ENCODE assay signal across 1 cellular context in the genomic region with DNA sequence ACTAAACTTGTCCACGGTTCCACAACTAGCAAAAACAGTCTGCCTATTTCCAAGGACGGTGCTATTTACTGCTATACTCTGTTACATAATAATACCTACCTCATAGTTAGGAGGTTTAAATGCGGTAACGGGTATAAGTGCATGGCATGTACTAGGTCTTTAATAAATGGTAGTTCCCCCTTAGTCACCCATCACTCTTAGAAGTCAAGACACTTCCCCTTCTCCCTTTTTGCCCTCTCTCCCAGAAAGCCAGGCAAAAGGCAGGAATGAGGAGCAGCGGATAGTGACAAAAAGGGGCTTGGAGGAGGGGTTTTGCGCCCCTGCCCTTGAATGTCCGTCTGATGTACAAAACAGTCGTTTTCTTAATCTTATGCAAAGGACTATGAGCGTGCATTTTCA.
A peak's percentile ranks its signal among the peaks of the same experiment; 100 is the strongest.
TF ChIP-seq lines count a peak whose summit lies in the region.

No MANE protein-coding gene starts in this region.

TF ChIP-seq in HepG2, 621 proteins besides CTCF, POLR2A, EP300 and RAD21:
- TF ChIP-seq ERF (CRISPR knock-in tag; IDR thresholded peaks at IDR 0.05) (no peak), GATAD2A (CRISPR knock-in tag; IDR thresholded peaks at IDR 0.05) (peak; percentile 5; the same call in 1 of the 2 replicates), GLI4 (CRISPR knock-in tag; IDR thresholded peaks at IDR 0.05; ENCODE audit: borderline replicate concordance) (no peak), RBFOX2 (IDR thresholded peaks at IDR 0.05; ENCODE audit: low read depth, low read length) (no peak), ZNF33A (CRISPR knock-in tag; IDR thresholded peaks at IDR 0.05; ENCODE audit: borderline replicate concordance) (0 out of 2 replicates have a peak, but pooled peaks have one; percentile 30)
- TF ChIP-seq, protein P1, sequence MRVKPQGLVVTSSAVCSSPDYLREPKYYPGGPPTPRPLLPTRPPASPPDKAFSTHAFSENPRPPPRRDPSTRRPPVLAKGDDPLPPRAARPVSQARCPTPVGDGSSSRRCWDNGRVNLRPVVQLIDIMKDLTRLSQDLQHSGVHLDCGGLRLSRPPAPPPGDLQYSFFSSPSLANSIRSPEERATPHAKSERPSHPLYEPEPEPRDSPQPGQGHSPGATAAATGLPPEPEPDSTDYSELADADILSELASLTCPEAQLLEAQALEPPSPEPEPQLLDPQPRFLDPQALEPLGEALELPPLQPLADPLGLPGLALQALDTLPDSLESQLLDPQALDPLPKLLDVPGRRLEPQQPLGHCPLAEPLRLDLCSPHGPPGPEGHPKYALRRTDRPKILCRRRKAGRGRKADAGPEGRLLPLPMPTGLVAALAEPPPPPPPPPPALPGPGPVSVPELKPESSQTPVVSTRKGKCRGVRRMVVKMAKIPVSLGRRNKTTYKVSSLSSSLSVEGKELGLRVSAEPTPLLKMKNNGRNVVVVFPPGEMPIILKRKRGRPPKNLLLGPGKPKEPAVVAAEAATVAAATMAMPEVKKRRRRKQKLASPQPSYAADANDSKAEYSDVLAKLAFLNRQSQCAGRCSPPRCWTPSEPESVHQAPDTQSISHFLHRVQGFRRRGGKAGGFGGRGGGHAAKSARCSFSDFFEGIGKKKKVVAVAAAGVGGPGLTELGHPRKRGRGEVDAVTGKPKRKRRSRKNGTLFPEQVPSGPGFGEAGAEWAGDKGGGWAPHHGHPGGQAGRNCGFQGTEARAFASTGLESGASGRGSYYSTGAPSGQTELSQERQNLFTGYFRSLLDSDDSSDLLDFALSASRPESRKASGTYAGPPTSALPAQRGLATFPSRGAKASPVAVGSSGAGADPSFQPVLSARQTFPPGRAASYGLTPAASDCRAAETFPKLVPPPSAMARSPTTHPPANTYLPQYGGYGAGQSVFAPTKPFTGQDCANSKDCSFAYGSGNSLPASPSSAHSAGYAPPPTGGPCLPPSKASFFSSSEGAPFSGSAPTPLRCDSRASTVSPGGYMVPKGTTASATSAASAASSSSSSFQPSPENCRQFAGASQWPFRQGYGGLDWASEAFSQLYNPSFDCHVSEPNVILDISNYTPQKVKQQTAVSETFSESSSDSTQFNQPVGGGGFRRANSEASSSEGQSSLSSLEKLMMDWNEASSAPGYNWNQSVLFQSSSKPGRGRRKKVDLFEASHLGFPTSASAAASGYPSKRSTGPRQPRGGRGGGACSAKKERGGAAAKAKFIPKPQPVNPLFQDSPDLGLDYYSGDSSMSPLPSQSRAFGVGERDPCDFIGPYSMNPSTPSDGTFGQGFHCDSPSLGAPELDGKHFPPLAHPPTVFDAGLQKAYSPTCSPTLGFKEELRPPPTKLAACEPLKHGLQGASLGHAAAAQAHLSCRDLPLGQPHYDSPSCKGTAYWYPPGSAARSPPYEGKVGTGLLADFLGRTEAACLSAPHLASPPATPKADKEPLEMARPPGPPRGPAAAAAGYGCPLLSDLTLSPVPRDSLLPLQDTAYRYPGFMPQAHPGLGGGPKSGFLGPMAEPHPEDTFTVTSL (CRISPR knock-in tag; IDR thresholded peaks at IDR 0.05; ENCODE audit: borderline replicate concordance), result 0 out of 2 replicates have a peak, but pooled peaks have one; percentile 29
